8 cellular contexts compared by ENCODE assay signal in the genomic region with DNA sequence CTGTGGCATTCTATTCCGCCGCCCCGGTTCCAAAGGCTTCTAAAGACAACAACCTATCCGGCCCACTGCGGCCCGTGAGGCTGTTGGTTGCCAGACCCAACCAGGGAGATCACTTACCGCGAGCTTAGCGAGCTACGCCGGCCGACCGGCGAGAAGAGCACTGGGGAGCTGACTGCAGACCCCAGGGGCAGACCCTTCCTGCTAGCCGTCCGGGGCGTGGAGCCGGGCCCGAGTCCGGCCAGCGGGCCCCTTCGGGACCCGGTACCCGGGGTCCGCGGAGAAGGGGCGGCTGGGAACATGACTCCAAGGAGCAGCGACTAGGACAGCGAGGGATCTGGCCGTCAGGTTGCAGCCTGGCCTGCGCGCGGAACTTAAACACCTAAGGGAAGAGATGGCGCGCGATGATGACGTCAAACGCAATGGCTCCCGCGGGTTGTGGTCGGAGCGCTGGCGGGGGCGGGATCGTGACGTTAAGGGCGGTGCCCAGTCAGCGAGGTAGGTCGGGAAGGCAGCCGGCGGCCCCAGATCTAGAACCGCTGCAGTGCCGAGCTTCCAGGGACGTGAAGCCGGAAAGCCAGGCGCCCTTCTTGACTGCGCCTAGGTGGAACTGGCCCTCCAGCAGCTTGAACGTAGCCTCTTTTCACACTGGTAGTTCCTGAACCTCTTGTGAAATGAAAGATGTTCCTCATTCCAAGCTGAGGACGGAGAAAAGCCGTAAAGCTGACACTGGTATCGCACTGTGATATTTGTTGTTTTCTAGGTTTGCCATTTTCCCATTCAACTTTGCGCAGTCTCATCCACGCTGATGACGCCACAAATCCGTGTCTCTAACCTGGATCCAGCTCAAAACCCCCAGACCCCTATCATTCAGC. TPM values are rescaled to one million over a fixed set of nuclear protein-coding genes. Genes with fewer than 3 reads are reported as not detected.
DNase-seq lines count a peak whose midpoint lies in the region; ATAC-seq and TF ChIP-seq lines count a peak whose summit lies in the region.

A gene (minus strand): TSS at position 391 of the 872 bp plus-strand sequence. CDS start 92 bp downstream, at position 299.

- H3K9ac ChIP-seq in colonic mucosa (ENCODE audit: low read depth in 2 of 2, low read length in 2 of 2), result peak within 1 kb of the TSS; percentile 94 to 95

- H3K36me3 ChIP-seq in BE2C (peaks cover 6% of the 10 kb centered on the region), colonic mucosa (no peaks in the 10 kb centered on the region)

- no peaks in the 10 kb centered on the region for H3K4me1 ChIP-seq in BE2C
- H3K4me1 ChIP-seq in colonic mucosa, result peaks cover 10% of the 10 kb centered on the region

- no peaks in the 10 kb centered on the region for H3K27me3 ChIP-seq in BE2C
- no peaks in the 10 kb centered on the region for H3K27me3 ChIP-seq in colonic mucosa
- no peaks in the 10 kb centered on the region for H3K27me3 ChIP-seq in layer of hippocampus (ENCODE audit: control insufficient read depth, insufficient read depth, low read length)

- DNase-seq in BE2C (peak; percentile 99), GM19240 (ENCODE audit: insufficient read length, low spot score) (peak; percentile 80), NCI-H526 (lab: John Stamatoyannopoulos, UW) (peak; percentile 92 to 98), colonic mucosa (peak; percentile 100)
- peak; percentile 100 for DNase-seq in activated CD4-positive, alpha-beta T cell treated with anti-CD3 and anti-CD28 coated beads for 48 hours
- DNase-seq in stimulated activated CD4-positive, alpha-beta T cell treated with anti-CD3 and anti-CD28 coated beads, Interleukin-1b, Interleukin-23, amount 100 ng/mL, for 4 hours (ENCODE audit: low read depth in 2 of 2), result peak; percentile 99

- H3K9me3 ChIP-seq in BE2C, result no peaks in the 10 kb centered on the region
- no peaks in the 10 kb centered on the region for H3K9me3 ChIP-seq in colonic mucosa

- intact Hi-C loops in colonic mucosa (cut with DNase I), result no loop called here

- TF ChIP-seq CTCF in BE2C (IDR thresholded peaks at IDR 0.05; ENCODE audit: low read depth, low read length) (no peak), colonic mucosa (IDR thresholded peaks at IDR 0.05) (no peak)

- peak; percentile 95 for ATAC-seq in HG03460 (IDR thresholded peaks at IDR 0.05; ENCODE audit: unreplicated experiment)

- H3K4me3 ChIP-seq in BE2C (ENCODE audit: low read depth, low read length) (peak within 1 kb of the TSS; percentile 94), colonic mucosa (peak within 1 kb of the TSS; percentile 99)

- H3K27ac ChIP-seq in colonic mucosa, result peak within 1 kb of the TSS; percentile 81
- H3K27ac ChIP-seq in layer of hippocampus (ENCODE audit: low read depth, low read length), result peak within 1 kb of the TSS; percentile 86

RNA-seq across cellular contexts. Expression of the gene that starts here (rescaled TPM):
- 19.5 TPM for polyA plus RNA-seq in BE2C (2012; ENCODE audit: insufficient read depth, insufficient read length, low read depth)
- 10 to 100 TPM; 25.9 to 37.8 TPM for total RNA-seq in colonic mucosa

Comparison
In these comparisons a context has a peak if more than half of its experiments do, and no peak if none do; other contexts are left out.
1. Peak in every context shown above with its lines: DNase-seq, ATAC-seq, H3K4me3 ChIP-seq and H3K27ac ChIP-seq.